Comparison of ENCODE assay signal across 22 cellular contexts in genomic region chr2:41924024-41924423, GRCh38.
DNase-seq lines count a peak whose midpoint lies in the region; ATAC-seq and TF ChIP-seq lines count a peak whose summit lies in the region.
"Had no signal": no experiment of that assay in that cellular context is flagged by ENCODE, and none has a peak within 500 bp of the region (broad histone marks: within the 10 kb centered on the region; RNA-seq: fewer than 3 reads in every experiment).

No MANE protein-coding gene starts in this region.

- no peak overlapping the region for H3K4ac ChIP-seq in trophoblast cell (ENCODE audit: low read depth, low read length)

- H3K9me3 ChIP-seq in hepatocyte (ENCODE audit: low read depth) = no peaks in the 10 kb centered on the region
- H3K9me3 ChIP-seq in trophoblast cell (ENCODE audit: insufficient read depth, low read depth, low read length) = no peaks in the 10 kb centered on the region
- H3K9me3 ChIP-seq in subcutaneous abdominal adipose tissue (ENCODE audit: control insufficient read depth in 5 of 5, low read length in 5 of 5) = peaks cover 0 to 4% (median 0%) of the 10 kb centered on the region in 5 donors
- H3K9me3 ChIP-seq: HAP-1, MG63 had no signal

- DNase-seq in SK-N-DZ (ENCODE audit: low spot score) = peak; percentile 75
- DNase-seq in hepatocyte (ENCODE audit: low spot score) = no peak
- DNase-seq in trophoblast cell = no peak
- no peak for DNase-seq in stimulated activated naive CD8-positive, alpha-beta T cell treated with anti-CD3 and anti-CD28 coated beads, Interleukin-15, Interleukin-2, amounts not matched to agents 100 U/mL and 50 U/mL, for 24 hours
- DNase-seq in DMS114 treated with DMSO at 0.1 percent for 48 hours (lab: John Stamatoyannopoulos, UW; ENCODE audit: unreplicated experiment) = no peak
- DNase-seq: CD4-positive, alpha-beta T cell; COR-L47; DMS79 treated with DMSO at 0.1 percent for 48 hours; MG63; NCI-H1048; NCI-H2029 treated with DMSO at 0.1 percent for 48 hours; NCI-H226; NCI-H510A treated with DMSO at 0.1 percent for 48 hours had no signal

- H4K20me1 ChIP-seq in hepatocyte (ENCODE audit: insufficient read depth, poor library complexity, severe bottlenecking) = no peaks in the 10 kb centered on the region

- no peak overlapping the region for H3K23ac ChIP-seq in trophoblast cell (ENCODE audit: low read length)

- H3K9ac ChIP-seq in trophoblast cell (ENCODE audit: low read length) (no peak overlapping the region), subcutaneous abdominal adipose tissue (ENCODE audit: low read length in 5 of 5) (no peak overlapping the region)

- H3K4me2 ChIP-seq in hepatocyte (no peak overlapping the region), trophoblast cell (ENCODE audit: low read length) (no peak overlapping the region)
- H3K4me2 ChIP-seq: GM23338 had no signal

- ATAC-seq in stimulated activated naive CD8-positive, alpha-beta T cell treated with anti-CD3 and anti-CD28 coated beads, Interleukin-15, Interleukin-2, amounts not matched to agents 100 U/mL and 50 U/mL, for 24 hours = no peak
- ATAC-seq in HG03039 (IDR thresholded peaks at IDR 0.05; ENCODE audit: unreplicated experiment) = no peak
- ATAC-seq: GM12878, GM23338, HepG2, K562, Right ventricle myocardium inferior had no signal

- H3K9me2 ChIP-seq in hepatocyte (replicated peaks; ENCODE audit: insufficient read depth) = no peaks in the 10 kb centered on the region

- WGBS in hepatocyte (ENCODE audit: low lambda C conversion rate, missing lambda C conversion rate) = 70% methylated on average over 5 of the region's 5 CpGs
- WGBS in trophoblast cell (ENCODE audit: extremely low coverage, insufficient coverage, insufficient read length) = no CpG with 5 or more reads among the region's 5 CpGs

- H2BK120ac ChIP-seq in trophoblast cell (ENCODE audit: insufficient read depth, low read length, poor library complexity) = no peak overlapping the region

- H3K79me2 ChIP-seq in hepatocyte = no peaks in the 10 kb centered on the region
- no peaks in the 10 kb centered on the region for H3K79me2 ChIP-seq in trophoblast cell (ENCODE audit: control insufficient read depth, insufficient read depth, low read length, poor library complexity)

- peak overlapping the region; percentile 45 for H3K27ac ChIP-seq in hepatocyte
- peak overlapping the region; percentile 4 for H3K27ac ChIP-seq in trophoblast cell (ENCODE audit: low read depth, low read length)
- H3K27ac ChIP-seq in subcutaneous abdominal adipose tissue (ENCODE audit: low read depth, low read length) = peak overlapping the region; percentile 88
- H3K27ac ChIP-seq: HL-60 had no signal

- no peak overlapping the region for H2AFZ ChIP-seq in hepatocyte
- H2AFZ ChIP-seq in trophoblast cell (ENCODE audit: insufficient read depth, low read length, poor library complexity) = no peak overlapping the region

- H3K27me3 ChIP-seq in hepatocyte (no peaks in the 10 kb centered on the region), trophoblast cell (ENCODE audit: insufficient read depth, low read length) (no peaks in the 10 kb centered on the region), subcutaneous abdominal adipose tissue (ENCODE audit: control insufficient read depth in 5 of 5, insufficient read depth in 4 of 5, low read length in 5 of 5) (no peaks in the 10 kb centered on the region)
- H3K27me3 ChIP-seq: MG63 had no signal

- H3K14ac ChIP-seq in trophoblast cell (ENCODE audit: low read length) = no peak overlapping the region

- TF ChIP-seq CTCF in hepatocyte (IDR thresholded peaks at IDR 0.05; ENCODE audit: poor library complexity) = no peak

- peaks cover 26% of the 10 kb centered on the region for H3K79me1 ChIP-seq in trophoblast cell (ENCODE audit: low read length)

- H4K12ac ChIP-seq in trophoblast cell (ENCODE audit: low read depth, low read length) = no peak overlapping the region

- H2BK5ac ChIP-seq in trophoblast cell (ENCODE audit: low read depth, low read length, poor library complexity) = no peak overlapping the region

- H2BK12ac ChIP-seq in trophoblast cell (ENCODE audit: low read length) = no peak overlapping the region

- peak overlapping the region; percentile 55 for H4K91ac ChIP-seq in trophoblast cell (ENCODE audit: low read depth, low read length)

- no peak overlapping the region for H2AK5ac ChIP-seq in trophoblast cell (ENCODE audit: low read length)

- no peak overlapping the region for H3K18ac ChIP-seq in trophoblast cell (ENCODE audit: low read length)

- H3K4me1 ChIP-seq in hepatocyte (ENCODE audit: insufficient read depth) = peaks cover 39% of the 10 kb centered on the region
- peaks cover 35 to 44% of the 10 kb centered on the region in 2 experiments for H3K4me1 ChIP-seq in trophoblast cell (ENCODE audit: control insufficient read depth in 1 of 2, insufficient read depth in 2 of 2, low read length in 2 of 2)
- H3K4me1 ChIP-seq in subcutaneous abdominal adipose tissue (ENCODE audit: control insufficient read depth in 5 of 5, insufficient read depth in 5 of 5, low read length in 5 of 5) = peaks cover 10 to 62% (median 46%) of the 10 kb centered on the region in 5 donors
- H3K4me1 ChIP-seq: HAP-1 had no signal

- H3K36me3 ChIP-seq in hepatocyte (replicated peaks; ENCODE audit: insufficient read depth, low read depth) (no peaks in the 10 kb centered on the region), trophoblast cell (ENCODE audit: control insufficient read depth in 1 of 2, insufficient read depth in 2 of 2, low read length in 2 of 2) (no peaks in the 10 kb centered on the region), subcutaneous abdominal adipose tissue (ENCODE audit: control insufficient read depth in 5 of 5, insufficient read depth in 5 of 5, low read length in 5 of 5) (no peaks in the 10 kb centered on the region)
- H3K36me3 ChIP-seq: HAP-1, MG63 had no signal

- H3K4me3 ChIP-seq in hepatocyte (no peak overlapping the region), trophoblast cell (ENCODE audit: low read depth, low read length) (no peak overlapping the region), subcutaneous abdominal adipose tissue (ENCODE audit: low read depth in 1 of 5, low read length in 5 of 5) (no peak overlapping the region)
- H3K4me3 ChIP-seq: GM12878, GM23338, HAP-1, K562, MG63 had no signal

- no peak overlapping the region for H4K8ac ChIP-seq in trophoblast cell (ENCODE audit: low read depth, low read length)

Comparison
In these comparisons a context has a peak if more than half of its experiments do, and no peak if none do; other contexts are left out.
1. H3K27ac ChIP-seq: peak in every context shown above with its lines; median percentile 88 in subcutaneous abdominal adipose tissue; 45 in hepatocyte; 4 in trophoblast cell.